In the genomic region with DNA sequence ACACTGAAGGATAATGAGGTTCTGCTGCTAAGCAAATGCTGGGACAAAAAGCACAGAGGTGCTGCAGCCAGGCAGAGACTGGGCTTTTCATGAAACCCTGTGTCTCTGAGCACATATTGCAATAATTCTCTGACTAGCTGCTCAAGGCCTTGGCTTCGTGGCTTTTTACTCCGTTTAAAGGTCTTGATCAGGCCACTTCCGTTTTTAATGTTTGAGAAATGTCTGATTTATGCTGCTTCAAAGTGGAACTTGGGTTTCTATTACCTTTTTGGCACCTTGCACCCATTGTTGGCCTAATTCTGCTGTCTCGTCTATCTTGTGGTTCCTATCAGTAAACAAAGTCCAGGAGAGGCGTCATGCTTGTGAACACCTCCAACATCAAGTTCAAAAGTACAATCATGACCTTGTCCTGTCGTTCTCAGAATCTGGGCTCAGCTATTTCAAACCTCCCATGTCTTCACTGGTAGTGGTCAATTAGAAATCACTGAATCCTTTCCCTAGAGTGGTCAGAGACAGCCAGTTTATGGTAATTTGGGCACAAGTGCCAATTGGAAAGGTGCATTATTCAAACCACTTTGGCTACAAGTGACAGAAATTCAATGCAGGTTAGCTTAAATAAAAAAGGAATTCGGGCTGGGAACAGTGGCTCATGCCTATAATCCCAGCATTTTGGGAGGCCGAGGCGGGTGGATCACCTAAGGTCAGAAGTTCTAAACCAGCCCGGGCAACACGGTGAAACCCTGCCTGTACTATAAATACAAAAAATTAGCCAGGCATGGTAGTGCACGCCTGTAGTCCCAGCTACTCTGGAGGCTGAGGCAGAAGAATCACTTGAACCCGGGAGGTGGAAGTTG, we compare ENCODE assay signal across 1 cellular context.
TF ChIP-seq lines count a peak whose summit lies in the region.

No MANE protein-coding gene starts in this region.

TF ChIP-seq in HepG2, 621 proteins besides CTCF, POLR2A, EP300 and RAD21 (continued from another document and continues in another):
- TF ChIP-seq ZBTB1 (CRISPR knock-in tag; IDR thresholded peaks at IDR 0.05; ENCODE audit: borderline replicate concordance) (0 out of 2 replicates have a peak, but pooled peaks have one; percentile 52), SRF (IDR thresholded peaks at IDR 0.05; ENCODE audit: low read depth, low read length) (no peak), ZFX (CRISPR knock-in tag; IDR thresholded peaks at IDR 0.05; ENCODE audit: low read depth) (peak; percentile 32; the same call in 1 of the 2 replicates), MXD1 (CRISPR knock-in tag; IDR thresholded peaks at IDR 0.05) (peak; percentile 61; the same call in 1 of the 2 replicates), RFX1 (IDR thresholded peaks at IDR 0.05) (no peak), KDM6A (CRISPR knock-in tag; IDR thresholded peaks at IDR 0.05; ENCODE audit: low read depth) (no peak), ZNF878 (CRISPR knock-in tag; IDR thresholded peaks at IDR 0.05) (peak; percentile 69; the same call in 1 of the 2 replicates), NFKBIZ (CRISPR knock-in tag; IDR thresholded peaks at IDR 0.05) (0 out of 2 replicates have a peak, but pooled peaks have one; percentile 38), IRF9 (CRISPR knock-in tag; IDR thresholded peaks at IDR 0.05; ENCODE audit: borderline replicate concordance) (no peak), ERF (CRISPR knock-in tag; IDR thresholded peaks at IDR 0.05) (peak; percentile 91), NFIC (IDR thresholded peaks at IDR 0.05; ENCODE audit: low read length) (peak; percentile 87), SALL1 (CRISPR knock-in tag; IDR thresholded peaks at IDR 0.05) (peak; percentile 57; the same call in 1 of the 2 replicates), ZNF7 (CRISPR knock-in tag; IDR thresholded peaks at IDR 0.05) (no peak), ATF2 (CRISPR knock-in tag; IDR thresholded peaks at IDR 0.05) (peak; percentile 83), NR2F6 (IDR thresholded peaks at IDR 0.05) (peak; percentile 72), NR2F6 (CRISPR knock-in tag; IDR thresholded peaks at IDR 0.05) (peak; percentile 77), REPIN1 (CRISPR knock-in tag; IDR thresholded peaks at IDR 0.05; ENCODE audit: borderline replicate concordance, low read depth) (peak; percentile 88), ZNF570 (CRISPR knock-in tag; IDR thresholded peaks at IDR 0.05; ENCODE audit: borderline replicate concordance) (no peak), ZFP1 (CRISPR knock-in tag; IDR thresholded peaks at IDR 0.05) (0 out of 2 replicates have a peak, but pooled peaks have one; percentile 71), TEF (CRISPR knock-in tag; IDR thresholded peaks at IDR 0.05) (no peak), ZNF232 (CRISPR knock-in tag; IDR thresholded peaks at IDR 0.05; ENCODE audit: borderline replicate concordance) (0 out of 2 replicates have a peak, but pooled peaks have one; percentile 55), MAFF (IDR thresholded peaks at IDR 0.05; ENCODE audit: low read depth, low read length) (0 out of 2 replicates have a peak, but pooled peaks have one; percentile 42), RFX3 (CRISPR knock-in tag; IDR thresholded peaks at IDR 0.05) (no peak), HMG20A (CRISPR knock-in tag; IDR thresholded peaks at IDR 0.05; ENCODE audit: borderline replicate concordance) (peak; percentile 98), HDAC2 (CRISPR knock-in tag; IDR thresholded peaks at IDR 0.05) (peak; percentile 86), ZSCAN25 (CRISPR knock-in tag; IDR thresholded peaks at IDR 0.05) (peak; percentile 47; the same call in 1 of the 2 replicates), RBM22 (optimal IDR thresholded peaks at IDR 0.05; ENCODE audit: low read length) (no peak), HNF4G (IDR thresholded peaks at IDR 0.05; ENCODE audit: borderline replicate concordance, low read depth, low read length) (peak; percentile 45; the same call in 1 of the 2 replicates), HNF4G (CRISPR knock-in tag; IDR thresholded peaks at IDR 0.05; ENCODE audit: borderline replicate concordance, low read depth) (no peak)
- TF ChIP-seq, protein P1, sequence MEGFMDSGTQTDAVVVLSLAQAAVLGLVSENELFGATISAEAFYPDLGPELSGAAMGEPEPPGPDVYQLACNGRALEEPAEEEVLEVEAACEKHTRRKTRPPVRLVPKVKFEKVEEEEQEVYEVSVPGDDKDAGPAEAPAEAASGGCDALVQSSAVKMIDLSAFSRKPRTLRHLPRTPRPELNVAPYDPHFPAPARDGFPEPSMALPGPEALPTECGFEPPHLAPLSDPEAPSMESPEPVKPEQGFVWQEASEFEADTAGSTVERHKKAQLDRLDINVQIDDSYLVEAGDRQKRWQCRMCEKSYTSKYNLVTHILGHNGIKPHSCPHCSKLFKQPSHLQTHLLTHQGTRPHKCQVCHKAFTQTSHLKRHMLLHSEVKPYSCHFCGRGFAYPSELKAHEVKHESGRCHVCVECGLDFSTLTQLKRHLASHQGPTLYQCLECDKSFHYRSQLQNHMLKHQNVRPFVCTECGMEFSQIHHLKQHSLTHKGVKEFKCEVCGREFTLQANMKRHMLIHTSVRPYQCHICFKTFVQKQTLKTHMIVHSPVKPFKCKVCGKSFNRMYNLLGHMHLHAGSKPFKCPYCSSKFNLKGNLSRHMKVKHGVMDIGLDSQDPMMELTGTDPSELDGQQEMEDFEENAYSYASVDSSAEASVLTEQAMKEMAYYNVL (CRISPR knock-in tag; IDR thresholded peaks at IDR 0.05; ENCODE audit: borderline replicate concordance), result 0 out of 2 replicates have a peak, but pooled peaks have one; percentile 40
- TF ChIP-seq, protein P2, sequence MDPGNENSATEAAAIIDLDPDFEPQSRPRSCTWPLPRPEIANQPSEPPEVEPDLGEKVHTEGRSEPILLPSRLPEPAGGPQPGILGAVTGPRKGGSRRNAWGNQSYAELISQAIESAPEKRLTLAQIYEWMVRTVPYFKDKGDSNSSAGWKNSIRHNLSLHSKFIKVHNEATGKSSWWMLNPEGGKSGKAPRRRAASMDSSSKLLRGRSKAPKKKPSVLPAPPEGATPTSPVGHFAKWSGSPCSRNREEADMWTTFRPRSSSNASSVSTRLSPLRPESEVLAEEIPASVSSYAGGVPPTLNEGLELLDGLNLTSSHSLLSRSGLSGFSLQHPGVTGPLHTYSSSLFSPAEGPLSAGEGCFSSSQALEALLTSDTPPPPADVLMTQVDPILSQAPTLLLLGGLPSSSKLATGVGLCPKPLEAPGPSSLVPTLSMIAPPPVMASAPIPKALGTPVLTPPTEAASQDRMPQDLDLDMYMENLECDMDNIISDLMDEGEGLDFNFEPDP (CRISPR knock-in tag; conservative IDR thresholded peaks at IDR 0.05), result 0 out of 2 replicates have a peak, but pooled peaks have one; percentile 73
- TF ChIP-seq, protein P3, sequence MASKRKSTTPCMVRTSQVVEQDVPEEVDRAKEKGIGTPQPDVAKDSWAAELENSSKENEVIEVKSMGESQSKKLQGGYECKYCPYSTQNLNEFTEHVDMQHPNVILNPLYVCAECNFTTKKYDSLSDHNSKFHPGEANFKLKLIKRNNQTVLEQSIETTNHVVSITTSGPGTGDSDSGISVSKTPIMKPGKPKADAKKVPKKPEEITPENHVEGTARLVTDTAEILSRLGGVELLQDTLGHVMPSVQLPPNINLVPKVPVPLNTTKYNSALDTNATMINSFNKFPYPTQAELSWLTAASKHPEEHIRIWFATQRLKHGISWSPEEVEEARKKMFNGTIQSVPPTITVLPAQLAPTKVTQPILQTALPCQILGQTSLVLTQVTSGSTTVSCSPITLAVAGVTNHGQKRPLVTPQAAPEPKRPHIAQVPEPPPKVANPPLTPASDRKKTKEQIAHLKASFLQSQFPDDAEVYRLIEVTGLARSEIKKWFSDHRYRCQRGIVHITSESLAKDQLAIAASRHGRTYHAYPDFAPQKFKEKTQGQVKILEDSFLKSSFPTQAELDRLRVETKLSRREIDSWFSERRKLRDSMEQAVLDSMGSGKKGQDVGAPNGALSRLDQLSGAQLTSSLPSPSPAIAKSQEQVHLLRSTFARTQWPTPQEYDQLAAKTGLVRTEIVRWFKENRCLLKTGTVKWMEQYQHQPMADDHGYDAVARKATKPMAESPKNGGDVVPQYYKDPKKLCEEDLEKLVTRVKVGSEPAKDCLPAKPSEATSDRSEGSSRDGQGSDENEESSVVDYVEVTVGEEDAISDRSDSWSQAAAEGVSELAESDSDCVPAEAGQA (IDR thresholded peaks at IDR 0.05; ENCODE audit: low read depth), result no peak
- TF ChIP-seq, protein P3 (CRISPR knock-in tag; IDR thresholded peaks at IDR 0.05; ENCODE audit: borderline replicate concordance), result no peak
- TF ChIP-seq, protein P4, sequence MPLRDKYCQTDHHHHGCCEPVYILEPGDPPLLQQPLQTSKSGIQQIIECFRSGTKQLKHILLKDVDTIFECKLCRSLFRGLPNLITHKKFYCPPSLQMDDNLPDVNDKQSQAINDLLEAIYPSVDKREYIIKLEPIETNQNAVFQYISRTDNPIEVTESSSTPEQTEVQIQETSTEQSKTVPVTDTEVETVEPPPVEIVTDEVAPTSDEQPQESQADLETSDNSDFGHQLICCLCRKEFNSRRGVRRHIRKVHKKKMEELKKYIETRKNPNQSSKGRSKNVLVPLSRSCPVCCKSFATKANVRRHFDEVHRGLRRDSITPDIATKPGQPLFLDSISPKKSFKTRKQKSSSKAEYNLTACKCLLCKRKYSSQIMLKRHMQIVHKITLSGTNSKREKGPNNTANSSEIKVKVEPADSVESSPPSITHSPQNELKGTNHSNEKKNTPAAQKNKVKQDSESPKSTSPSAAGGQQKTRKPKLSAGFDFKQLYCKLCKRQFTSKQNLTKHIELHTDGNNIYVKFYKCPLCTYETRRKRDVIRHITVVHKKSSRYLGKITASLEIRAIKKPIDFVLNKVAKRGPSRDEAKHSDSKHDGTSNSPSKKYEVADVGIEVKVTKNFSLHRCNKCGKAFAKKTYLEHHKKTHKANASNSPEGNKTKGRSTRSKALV (CRISPR knock-in tag; IDR thresholded peaks at IDR 0.05), result peak; percentile 80; the same call in 1 of the 2 replicates
- TF ChIP-seq, protein P5, sequence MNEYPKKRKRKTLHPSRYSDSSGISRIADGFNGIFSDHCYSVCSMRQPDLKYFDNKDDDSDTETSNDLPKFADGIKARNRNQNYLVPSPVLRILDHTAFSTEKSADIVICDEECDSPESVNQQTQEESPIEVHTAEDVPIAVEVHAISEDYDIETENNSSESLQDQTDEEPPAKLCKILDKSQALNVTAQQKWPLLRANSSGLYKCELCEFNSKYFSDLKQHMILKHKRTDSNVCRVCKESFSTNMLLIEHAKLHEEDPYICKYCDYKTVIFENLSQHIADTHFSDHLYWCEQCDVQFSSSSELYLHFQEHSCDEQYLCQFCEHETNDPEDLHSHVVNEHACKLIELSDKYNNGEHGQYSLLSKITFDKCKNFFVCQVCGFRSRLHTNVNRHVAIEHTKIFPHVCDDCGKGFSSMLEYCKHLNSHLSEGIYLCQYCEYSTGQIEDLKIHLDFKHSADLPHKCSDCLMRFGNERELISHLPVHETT (CRISPR knock-in tag; conservative IDR thresholded peaks at IDR 0.05), result no peak; the same call in 1 of the 2 replicates
- TF ChIP-seq, protein P6, sequence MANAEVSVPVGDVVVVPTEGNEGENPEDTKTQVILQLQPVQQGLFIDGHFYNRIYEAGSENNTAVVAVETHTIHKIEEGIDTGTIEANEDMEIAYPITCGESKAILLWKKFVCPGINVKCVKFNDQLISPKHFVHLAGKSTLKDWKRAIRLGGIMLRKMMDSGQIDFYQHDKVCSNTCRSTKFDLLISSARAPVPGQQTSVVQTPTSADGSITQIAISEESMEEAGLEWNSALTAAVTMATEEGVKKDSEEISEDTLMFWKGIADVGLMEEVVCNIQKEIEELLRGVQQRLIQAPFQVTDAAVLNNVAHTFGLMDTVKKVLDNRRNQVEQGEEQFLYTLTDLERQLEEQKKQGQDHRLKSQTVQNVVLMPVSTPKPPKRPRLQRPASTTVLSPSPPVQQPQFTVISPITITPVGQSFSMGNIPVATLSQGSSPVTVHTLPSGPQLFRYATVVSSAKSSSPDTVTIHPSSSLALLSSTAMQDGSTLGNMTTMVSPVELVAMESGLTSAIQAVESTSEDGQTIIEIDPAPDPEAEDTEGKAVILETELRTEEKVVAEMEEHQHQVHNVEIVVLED (CRISPR knock-in tag; IDR thresholded peaks at IDR 0.05; ENCODE audit: borderline replicate concordance), result no peak
